ENCODE assay signal across 1 cellular context in genomic region chr1:77282866-77283539, GRCh38.
TF ChIP-seq lines count a peak whose summit lies in the region.

No MANE protein-coding gene starts in this region.

TF ChIP-seq in GM12878, 131 proteins besides CTCF, POLR2A, EP300 and RAD21 (continued from another document):
- TF ChIP-seq RELB (IDR thresholded peaks at IDR 0.05; ENCODE audit: low read depth) (no peak), CBFB (IDR thresholded peaks at IDR 0.05; ENCODE audit: low read depth) (no peak)
